In the genomic region with DNA sequence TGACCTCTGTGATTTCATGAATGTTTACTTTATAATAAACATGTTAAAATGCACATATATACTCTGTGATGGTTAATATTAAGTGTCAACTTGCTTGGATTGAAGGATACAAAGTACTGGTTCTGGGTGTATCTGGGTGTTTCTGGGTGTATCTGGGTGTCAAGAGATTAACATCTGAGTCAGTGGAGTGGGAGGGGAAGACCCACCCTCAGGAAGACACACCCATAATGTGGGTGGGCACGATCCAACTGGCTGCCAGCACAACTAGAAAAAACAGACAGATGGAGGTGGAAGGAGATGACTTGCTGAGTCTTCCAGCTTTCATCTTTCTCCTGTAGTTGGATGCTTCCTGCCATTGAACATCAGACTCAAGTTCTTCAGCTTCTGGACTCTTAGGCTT, we compare ENCODE assay signal across 18 cellular contexts. TPM values are rescaled to one million over a fixed set of nuclear protein-coding genes. Genes with fewer than 3 reads are reported as not detected.
DNase-seq lines count a peak whose midpoint lies in the region; ATAC-seq and TF ChIP-seq lines count a peak whose summit lies in the region.
"Had no signal": no experiment of that assay in that cellular context is flagged by ENCODE, and none has a peak within 500 bp of the region (broad histone marks: within the 10 kb centered on the region; RNA-seq: fewer than 3 reads in every experiment).

No MANE protein-coding gene starts in this region.

- no peaks in the 10 kb centered on the region for H3K9me3 Mint-ChIP-seq in HFFc6
- no peaks in the 10 kb centered on the region for H3K9me3 Mint-ChIP-seq in activated T-helper 17 cell treated with anti-CD3 and anti-CD28 coated beads, Interleukin-2, amount 50 U/mL, for 72 hours

- H3K27ac Mint-ChIP-seq in HFFc6 = 0 out of 2 replicates have a peak overlapping the region, but pooled peaks have one; percentile 24
- H3K27ac Mint-ChIP-seq in activated T-helper 17 cell treated with anti-CD3 and anti-CD28 coated beads, Interleukin-2, amount 50 U/mL, for 72 hours = no peak overlapping the region

- no peak overlapping the region for H3K4me3 Mint-ChIP-seq in HFFc6
- H3K4me3 Mint-ChIP-seq in activated T-helper 17 cell treated with anti-CD3 and anti-CD28 coated beads, Interleukin-2, amount 50 U/mL, for 72 hours = no peak overlapping the region
- H3K4me3 Mint-ChIP-seq: H9 had no signal

- H3K27me3 Mint-ChIP-seq in HFFc6 (ENCODE audit: insufficient read depth) = peaks cover 1% of the 10 kb centered on the region; the same call in 1 of the 2 replicates
- no peaks in the 10 kb centered on the region for H3K27me3 Mint-ChIP-seq in activated T-helper 17 cell treated with anti-CD3 and anti-CD28 coated beads, Interleukin-2, amount 50 U/mL, for 72 hours

- ATAC-seq in activated T-helper 17 cell treated with anti-CD3 and anti-CD28 coated beads, Interleukin-2, amount 50 U/mL, for 72 hours (replicated peaks) = peak; percentile 23
- no peak for ATAC-seq in HG02852 (IDR thresholded peaks at IDR 0.05; ENCODE audit: unreplicated experiment)
- ATAC-seq: K562 had no signal

- H3K4me3 ChIP-seq in fibroblast of the aortic adventitia (ENCODE audit: low read depth, low read length) = no peak overlapping the region
- H3K4me3 ChIP-seq: K562, SJCRH30 had no signal

- DNase-seq in Daoy (ENCODE audit: low read depth) = peak; percentile 10
- no peak for DNase-seq in HFFc6
- DNase-seq in fibroblast of the aortic adventitia (ENCODE audit: low read depth) = peak; percentile 12
- DNase-seq in NCI-H524 treated with DMSO at 0.1 percent for 48 hours (lab: John Stamatoyannopoulos, UW) = no peak
- no peak for DNase-seq in NCI-H146 treated with DMSO at 0.1 percent for 48 hours (lab: John Stamatoyannopoulos, UW; ENCODE audit: unreplicated experiment)
- DNase-seq: C1 segment of cervical spinal cord, DMS79 treated with DMSO at 0.1 percent for 48 hours, H9, NCI-H1105, NCI-H187, NCI-H2107, NCI-H2227 treated with DMSO at 0.1 percent for 48 hours, NCI-H524, RPMI8226, SJCRH30 had no signal

- no peaks in the 10 kb centered on the region for H3K4me1 Mint-ChIP-seq in HFFc6 (ENCODE audit: low read depth)
- H3K4me1 Mint-ChIP-seq in activated T-helper 17 cell treated with anti-CD3 and anti-CD28 coated beads, Interleukin-2, amount 50 U/mL, for 72 hours = peaks cover 5% of the 10 kb centered on the region

- H3K36me3 Mint-ChIP-seq in HFFc6 (ENCODE audit: low read depth) = peaks cover 80% of the 10 kb centered on the region
- peaks cover 97% of the 10 kb centered on the region for H3K36me3 Mint-ChIP-seq in activated T-helper 17 cell treated with anti-CD3 and anti-CD28 coated beads, Interleukin-2, amount 50 U/mL, for 72 hours (ENCODE audit: low read depth)

- TF ChIP-seq CTCF in HFFc6 (IDR thresholded peaks at IDR 0.05) = no peak
- TF ChIP-seq CTCF in fibroblast of the aortic adventitia (IDR thresholded peaks at IDR 0.05; ENCODE audit: insufficient read depth, low read length) = no peak

RNA-seq across cellular contexts. Expression of gene NUP37, which starts 11.9 kb away (rescaled TPM):
- total RNA-seq in Daoy (2014; rRNA removed; shearing (Covaris generic)) = 135 and 146 TPM in 2 replicates
- total RNA-seq in HFFc6 (2021; fragmentation: NEBNext Ultra II Directional; extraction: Animal tissue kit (Norgen Biotek cat#: 25700)) = 10 to 100 TPM; 36.0 to 53.9 (median 47.8) TPM
- total RNA-seq in activated T-helper 17 cell treated with anti-CD3 and anti-CD28 coated beads, Interleukin-2, amount 50 U/mL, for 72 hours = 10 to 100 TPM; 63.6 to 80.7 TPM
- total RNA-seq in fibroblast of the aortic adventitia (ENCODE audit: low replicate concordance) = 29.8 and 36.2 TPM in 2 replicates

RNA-seq across cellular contexts. Expression of gene PARPBP, which starts 12.0 kb away (rescaled TPM):
- 43.3 and 66.3 TPM in 2 replicates for total RNA-seq in Daoy (2014; rRNA removed; shearing (Covaris generic))
- 10 to 100 TPM in 5 of 6 experiments, 1 to 10 TPM in 1; 8.6 to 13.6 (median 12.6) TPM for total RNA-seq in HFFc6 (2021; fragmentation: NEBNext Ultra II Directional; extraction: Animal tissue kit (Norgen Biotek cat#: 25700))
- 10 to 100 TPM; 23.7 to 35.2 TPM for total RNA-seq in activated T-helper 17 cell treated with anti-CD3 and anti-CD28 coated beads, Interleukin-2, amount 50 U/mL, for 72 hours
- total RNA-seq in fibroblast of the aortic adventitia (ENCODE audit: low replicate concordance) = 4.1 and 15.8 TPM in 2 replicates

RNA-seq across cellular contexts. Expression of gene WASHC3, which starts 46.2 kb away (rescaled TPM):
- total RNA-seq in Daoy (2014; rRNA removed; shearing (Covaris generic)) = 32.1 and 43.1 TPM in 2 replicates
- 10 to 100 TPM; 49.2 to 61.0 (median 54.8) TPM for total RNA-seq in HFFc6 (2021; fragmentation: NEBNext Ultra II Directional; extraction: Animal tissue kit (Norgen Biotek cat#: 25700))
- total RNA-seq in activated T-helper 17 cell treated with anti-CD3 and anti-CD28 coated beads, Interleukin-2, amount 50 U/mL, for 72 hours = 10 to 100 TPM; 39.9 to 40.6 TPM
- 58.5 and 141 TPM in 2 replicates for total RNA-seq in fibroblast of the aortic adventitia (ENCODE audit: low replicate concordance)

Comparison
In these comparisons a context has a peak if more than half of its experiments do, and no peak if none do; other contexts are left out.
1. DNase-seq: peak in Daoy (single experiment) and fibroblast of the aortic adventitia (single experiment); none in HFFc6 (single experiment), NCI-H524 treated with DMSO at 0.1 percent for 48 hours (single experiment) and NCI-H146 treated with DMSO at 0.1 percent for 48 hours (single experiment).